15 cellular contexts compared by ENCODE assay signal in the genomic region with DNA sequence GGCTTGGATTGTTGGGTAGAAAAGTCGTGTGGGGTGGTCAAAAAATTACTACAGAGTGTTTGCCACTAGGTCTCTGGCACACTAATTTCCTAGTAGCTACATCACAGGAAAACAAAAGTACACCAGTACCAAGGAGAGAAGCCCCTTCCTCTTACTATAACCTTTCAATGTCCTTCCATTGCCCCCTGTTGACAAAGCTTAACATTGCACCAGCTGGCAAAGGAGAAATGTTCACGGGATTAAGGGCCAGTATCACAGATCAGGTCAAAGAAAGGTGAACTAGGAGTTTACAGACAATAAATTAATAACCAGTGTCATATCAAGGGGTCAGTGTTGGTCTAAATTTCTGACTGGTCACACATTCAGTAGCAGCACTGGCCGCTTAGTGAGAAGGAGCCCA.
DNase-seq lines count a peak whose midpoint lies in the region; ATAC-seq and TF ChIP-seq lines count a peak whose summit lies in the region.
"Had no signal": no experiment of that assay in that cellular context is flagged by ENCODE, and none has a peak within 500 bp of the region (broad histone marks: within the 10 kb centered on the region; RNA-seq: fewer than 3 reads in every experiment).

No MANE protein-coding gene starts in this region.

- no peaks in the 10 kb centered on the region for H3K27me3 Mint-ChIP-seq in nephron (ENCODE audit: low read depth)
- no peaks in the 10 kb centered on the region for H3K27me3 Mint-ChIP-seq in stimulated activated naive B cell treated with anti-CD40 and anti-IgM and Interleukin-4, amounts not matched to agents 10 μg/mL and 1 μg/mL and 100 μg/mL, for 72 hours

- H3K79me2 ChIP-seq in DOHH2 (ENCODE audit: control insufficient read depth, low read length) (no peaks in the 10 kb centered on the region), Loucy (ENCODE audit: insufficient read depth, low read length) (no peaks in the 10 kb centered on the region)

- ATAC-seq in stimulated activated naive B cell treated with anti-CD40 and anti-IgM and Interleukin-4, amounts not matched to agents 10 μg/mL and 1 μg/mL and 100 μg/mL, for 72 hours (replicated peaks), result no peak
- no peak for ATAC-seq in psoas muscle
- ATAC-seq: activated T-cell treated with anti-CD3 and anti-CD28 coated beads, Interleukin-2, amount 50 U/mL, for 72 hours; K562; left cardiac atrium had no signal

- H3K4me2 ChIP-seq in DOHH2 (ENCODE audit: low read length), result no peak overlapping the region
- H3K4me2 ChIP-seq in Loucy (ENCODE audit: low read depth, low read length, poor library complexity, severe bottlenecking), result no peak overlapping the region

- H4K20me1 ChIP-seq in DOHH2 (ENCODE audit: control insufficient read depth, insufficient read depth, low read depth, low read length) (no peaks in the 10 kb centered on the region), Loucy (ENCODE audit: insufficient read depth, low read length, poor library complexity, severe bottlenecking) (no peaks in the 10 kb centered on the region)

- no peaks in the 10 kb centered on the region for H3F3A ChIP-seq in DOHH2 (ENCODE audit: control insufficient read depth, insufficient read depth)
- no peaks in the 10 kb centered on the region for H3F3A ChIP-seq in Loucy (ENCODE audit: low read depth)

- WGBS in psoas muscle, 3 donors, result 36 to 52% (median 47%) methylated on average over 3 of the region's 3 CpGs

- intact Hi-C loops in psoas muscle (cut with DNase I), result no loop called here

- H3K27me3 ChIP-seq in DOHH2 (ENCODE audit: control insufficient read depth, low read length) (no peaks in the 10 kb centered on the region), Loucy (ENCODE audit: insufficient read depth, low read length, poor library complexity, severe bottlenecking) (no peaks in the 10 kb centered on the region), psoas muscle (ENCODE audit: insufficient read depth in 3 of 3, low read length in 2 of 3) (no peaks in the 10 kb centered on the region)

- H3K27ac ChIP-seq in DOHH2 (ENCODE audit: low read depth, low read length), result no peak overlapping the region
- H3K27ac ChIP-seq in psoas muscle, result no peak overlapping the region

- no peak overlapping the region for H2AFZ ChIP-seq in Loucy (ENCODE audit: low read length)

- DNase-seq in ecto neural progenitor cell (ENCODE audit: low spot score) (peak; percentile 45), cerebellum (ENCODE audit: low spot score) (no peak), DMS79 (lab: John Stamatoyannopoulos, UW) (no peak), psoas muscle (no peak)
- no peak for DNase-seq in stimulated activated naive B cell treated with anti-CD40 and anti-IgM and Interleukin-4, amounts not matched to agents 10 μg/mL and 1 μg/mL and 100 μg/mL, for 72 hours
- DNase-seq: activated CD4-positive, alpha-beta T cell treated with anti-CD3 and anti-CD28 coated beads for 48 hours; activated T-cell treated with anti-CD3 and anti-CD28 coated beads, Interleukin-2, amount 50 U/mL, for 72 hours; erythroblast; HCEC 1CT; left cardiac atrium; NCI-H510A treated with DMSO at 0.1 percent for 48 hours had no signal

- no peak overlapping the region for H3K4me3 ChIP-seq in DOHH2 (ENCODE audit: low read length)
- H3K4me3 ChIP-seq in Loucy (ENCODE audit: low read length, poor library complexity, severe bottlenecking), result no peak overlapping the region
- no peak overlapping the region for H3K4me3 ChIP-seq in psoas muscle
- H3K4me3 ChIP-seq: K562 had no signal

- H3K9me3 Mint-ChIP-seq in nephron, result no peaks in the 10 kb centered on the region
- H3K9me3 Mint-ChIP-seq in stimulated activated naive B cell treated with anti-CD40 and anti-IgM and Interleukin-4, amounts not matched to agents 10 μg/mL and 1 μg/mL and 100 μg/mL, for 72 hours, result peaks cover 0 to 1% of the 10 kb centered on the region in 2 donors

- H3K9ac ChIP-seq in Loucy (ENCODE audit: low read depth, low read length, poor library complexity, severe bottlenecking), result no peak overlapping the region

- no peaks in the 10 kb centered on the region for H3K36me3 Mint-ChIP-seq in nephron (ENCODE audit: low read depth)
- no peaks in the 10 kb centered on the region for H3K36me3 Mint-ChIP-seq in stimulated activated naive B cell treated with anti-CD40 and anti-IgM and Interleukin-4, amounts not matched to agents 10 μg/mL and 1 μg/mL and 100 μg/mL, for 72 hours

- TF ChIP-seq CTCF in DOHH2 (IDR thresholded peaks at IDR 0.05; ENCODE audit: low read depth, low read length, poor library complexity, severe bottlenecking) (peak; percentile 58), Loucy (conservative IDR thresholded peaks at IDR 0.05; ENCODE audit: low read length) (peak; percentile 52), nephron (IDR thresholded peaks at IDR 0.05; ENCODE audit: unreplicated experiment in 3 of 3) (peak in 2 of 3 experiments; percentile 23 to 51), psoas muscle (IDR thresholded peaks at IDR 0.05) (no peak)

- no peaks in the 10 kb centered on the region for H3K4me1 ChIP-seq in DOHH2 (ENCODE audit: control insufficient read depth, low read length)
- no peaks in the 10 kb centered on the region for H3K4me1 ChIP-seq in Loucy (ENCODE audit: insufficient read depth, low read length, poor library complexity, severe bottlenecking)
- no peaks in the 10 kb centered on the region for H3K4me1 ChIP-seq in psoas muscle

- H3K9me2 ChIP-seq in DOHH2 (replicated peaks; ENCODE audit: control insufficient read depth, low read length), result no peaks in the 10 kb centered on the region
- no peaks in the 10 kb centered on the region for H3K9me2 ChIP-seq in Loucy (replicated peaks; ENCODE audit: low read depth, low read length)

- no peak overlapping the region for H3K4me3 Mint-ChIP-seq in nephron
- H3K4me3 Mint-ChIP-seq in stimulated activated naive B cell treated with anti-CD40 and anti-IgM and Interleukin-4, amounts not matched to agents 10 μg/mL and 1 μg/mL and 100 μg/mL, for 72 hours, result no peak overlapping the region
- H3K4me3 Mint-ChIP-seq: activated T-cell treated with anti-CD3 and anti-CD28 coated beads, Interleukin-2, amount 50 U/mL, for 72 hours had no signal

- peak overlapping the region in 1 of 3 experiments; percentile 44 for H3K27ac Mint-ChIP-seq in nephron
- H3K27ac Mint-ChIP-seq in stimulated activated naive B cell treated with anti-CD40 and anti-IgM and Interleukin-4, amounts not matched to agents 10 μg/mL and 1 μg/mL and 100 μg/mL, for 72 hours, result no peak overlapping the region
- H3K27ac Mint-ChIP-seq: activated T-cell treated with anti-CD3 and anti-CD28 coated beads, Interleukin-2, amount 50 U/mL, for 72 hours had no signal

- H3K9me3 ChIP-seq in DOHH2 (ENCODE audit: control insufficient read depth, insufficient read depth, low read length) (no peaks in the 10 kb centered on the region), Loucy (ENCODE audit: insufficient read depth, low read depth, low read length) (no peaks in the 10 kb centered on the region), psoas muscle (no peaks in the 10 kb centered on the region)

- H3K36me3 ChIP-seq in DOHH2 (ENCODE audit: control insufficient read depth, low read length) (no peaks in the 10 kb centered on the region), Loucy (ENCODE audit: insufficient read depth, low read length) (no peaks in the 10 kb centered on the region), psoas muscle (ENCODE audit: insufficient read depth in 1 of 2, low read depth in 1 of 2) (no peaks in the 10 kb centered on the region)

- no peaks in the 10 kb centered on the region for H3K4me1 Mint-ChIP-seq in nephron
- H3K4me1 Mint-ChIP-seq in stimulated activated naive B cell treated with anti-CD40 and anti-IgM and Interleukin-4, amounts not matched to agents 10 μg/mL and 1 μg/mL and 100 μg/mL, for 72 hours, result no peaks in the 10 kb centered on the region
